31 cellular contexts compared by ENCODE assay signal in genomic region chr4:6622744-6623143, GRCh38.
"Had no signal": no experiment of that assay in that cellular context is flagged by ENCODE, and none has a peak within 500 bp of the region (broad histone marks: within the 10 kb centered on the region; RNA-seq: fewer than 3 reads in every experiment).

No MANE protein-coding gene starts in this region.

- H3K27me3 Mint-ChIP-seq: activated CD4-positive, alpha-beta T cell treated with anti-CD3 and anti-CD28 coated beads, Interleukin-2, amount 10 ng/mL, durations not matched to agents 24 days and 14 days; activated CD8-positive, alpha-beta T cell treated with anti-CD3 and anti-CD28 coated beads for 36 hours; activated naive CD4-positive, alpha-beta T cell treated with anti-CD3 and anti-CD28 coated beads, Interleukin-2, amount 50 U/mL, for 24 hours; activated naive CD8-positive, alpha-beta T cell treated with anti-CD3 and anti-CD28 coated beads, Interleukin-2, amount 10 ng/mL, durations not matched to agents 7 days and 5 days had no signal

- H3K36me3 ChIP-seq: breast epithelium, SJSA1 had no signal

- DNase-seq: activated CD4-positive, alpha-beta T cell treated with anti-CD3 and anti-CD28 coated beads, Interleukin-2, amount 10 ng/mL, durations not matched to agents 24 days and 14 days; activated CD4-positive, alpha-beta T cell treated with anti-CD3 and anti-CD28 coated beads, Interleukin-2, amount 50 U/mL, for 4 hours; activated CD8-positive, alpha-beta T cell treated with anti-CD3 and anti-CD28 coated beads for 36 hours; activated gamma-delta T cell; activated naive CD4-positive, alpha-beta T cell treated with Interleukin-2 at 50 U/mL for 16 hours; activated naive CD8-positive, alpha-beta T cell treated with anti-CD3 and anti-CD28 coated beads, Interleukin-2, amount 10 ng/mL, durations not matched to agents 7 days and 5 days; activated T-cell treated with anti-CD3 and anti-CD28 coated beads, Interleukin-2, amount 50 U/mL, for 1 hour; activated T-cell treated with anti-CD3 and anti-CD28 coated beads, Interleukin-2, amount 50 U/mL, for 72 hours; amygdala; body of pancreas; MM.1S; MV-4-11; NCI-H1092; NCI-H1436 treated with DMSO at 0.1 percent for 48 hours; NCI-H1694 treated with DMSO at 0.1 percent for 48 hours; NCI-H2029; NCI-H345; NCI-H524 treated with DMSO at 0.1 percent for 48 hours; NK-92 treated with Interleukin-12 subunit alpha and Interleukin-12 subunit beta, amount 100 ng/mL, for 24 hours; PC-3; Peyer's patch; RPMI8226; SHP77 treated with DMSO at 0.1 percent for 48 hours; SK-N-SH had no signal

- H3K4me3 Mint-ChIP-seq: activated CD4-positive, alpha-beta T cell treated with anti-CD3 and anti-CD28 coated beads, Interleukin-2, amount 10 ng/mL, durations not matched to agents 24 days and 14 days; activated CD8-positive, alpha-beta T cell treated with anti-CD3 and anti-CD28 coated beads for 36 hours; activated naive CD4-positive, alpha-beta T cell treated with anti-CD3 and anti-CD28 coated beads, Interleukin-2, amount 50 U/mL, for 24 hours; activated naive CD8-positive, alpha-beta T cell treated with anti-CD3 and anti-CD28 coated beads, Interleukin-2, amount 10 ng/mL, durations not matched to agents 7 days and 5 days; activated T-cell treated with anti-CD3 and anti-CD28 coated beads, Interleukin-2, amount 50 U/mL, for 72 hours; T-helper 1 cell treated with Interleukin-12 subunit alpha and Interleukin-12 subunit beta and Interleukin-4 antibody, amounts not matched to agents 30 μg/mL and 1 μg/mL, for 36 hours; T-helper 2 cell treated with Interferon-gamma antibody and Interleukin-4, amounts not matched to agents 5 μg/mL and 100 μg/mL, for 36 hours had no signal

- H3K4me1 Mint-ChIP-seq: activated CD4-positive, alpha-beta T cell treated with anti-CD3 and anti-CD28 coated beads, Interleukin-2, amount 10 ng/mL, durations not matched to agents 24 days and 14 days; activated naive CD4-positive, alpha-beta T cell treated with anti-CD3 and anti-CD28 coated beads, Interleukin-2, amount 50 U/mL, for 24 hours; activated naive CD8-positive, alpha-beta T cell treated with anti-CD3 and anti-CD28 coated beads, Interleukin-2, amount 10 ng/mL, durations not matched to agents 7 days and 5 days had no signal

- ATAC-seq: activated CD8-positive, alpha-beta T cell treated with anti-CD3 and anti-CD28 coated beads for 36 hours; activated T-cell treated with anti-CD3 and anti-CD28 coated beads, Interleukin-2, amount 50 U/mL, for 72 hours; body of pancreas; PC-3 had no signal

- H3K27ac ChIP-seq: body of pancreas, breast epithelium, KMS-11, Peyer's patch, SJSA1 had no signal

- H3K9me3 Mint-ChIP-seq: activated CD4-positive, alpha-beta T cell treated with anti-CD3 and anti-CD28 coated beads, Interleukin-2, amount 10 ng/mL, durations not matched to agents 24 days and 14 days; activated CD8-positive, alpha-beta T cell treated with anti-CD3 and anti-CD28 coated beads for 36 hours; activated naive CD4-positive, alpha-beta T cell treated with anti-CD3 and anti-CD28 coated beads, Interleukin-2, amount 50 U/mL, for 24 hours; activated naive CD8-positive, alpha-beta T cell treated with anti-CD3 and anti-CD28 coated beads, Interleukin-2, amount 10 ng/mL, durations not matched to agents 7 days and 5 days; activated T-cell treated with anti-CD3 and anti-CD28 coated beads, Interleukin-2, amount 50 U/mL, for 72 hours; activated T-helper 2 cell treated with anti-CD3 and anti-CD28 coated beads, Interferon-gamma antibody, Interleukin-2, Interleukin-4, amounts not matched to agents 10 μg/mL and 5 μg/mL and 100 μg/mL, durations not matched to agents 14 hours and 24 hours and 36 hours; T-helper 1 cell treated with Interleukin-12 subunit alpha and Interleukin-12 subunit beta and Interleukin-4 antibody, amounts not matched to agents 30 μg/mL and 1 μg/mL, for 36 hours; T-helper 2 cell treated with Interferon-gamma antibody and Interleukin-4, amounts not matched to agents 5 μg/mL and 100 μg/mL, for 36 hours had no signal

- H3K27me3 ChIP-seq: body of pancreas, breast epithelium, Peyer's patch, SJSA1 had no signal

- H3K4me1 ChIP-seq: body of pancreas, breast epithelium, Peyer's patch, SJSA1 had no signal

- H3K4me2 ChIP-seq: KMS-11, SK-N-SH had no signal

- H3K9me3 ChIP-seq: body of pancreas, breast epithelium, Peyer's patch, SJSA1, SK-N-SH had no signal

- H3K9me2 ChIP-seq: SK-N-SH had no signal

- H3K27ac Mint-ChIP-seq: activated CD4-positive, alpha-beta T cell treated with anti-CD3 and anti-CD28 coated beads, Interleukin-2, amount 10 ng/mL, durations not matched to agents 24 days and 14 days; activated CD8-positive, alpha-beta T cell treated with anti-CD3 and anti-CD28 coated beads for 36 hours; activated naive CD4-positive, alpha-beta T cell treated with anti-CD3 and anti-CD28 coated beads, Interleukin-2, amount 50 U/mL, for 24 hours; activated naive CD8-positive, alpha-beta T cell treated with anti-CD3 and anti-CD28 coated beads, Interleukin-2, amount 10 ng/mL, durations not matched to agents 7 days and 5 days; activated T-cell treated with anti-CD3 and anti-CD28 coated beads, Interleukin-2, amount 50 U/mL, for 72 hours; activated T-helper 2 cell treated with anti-CD3 and anti-CD28 coated beads, Interferon-gamma antibody, Interleukin-2, Interleukin-4, amounts not matched to agents 10 μg/mL and 5 μg/mL and 100 μg/mL, durations not matched to agents 14 hours and 24 hours and 36 hours; T-helper 1 cell treated with Interleukin-12 subunit alpha and Interleukin-12 subunit beta and Interleukin-4 antibody, amounts not matched to agents 30 μg/mL and 1 μg/mL, for 36 hours; T-helper 2 cell treated with Interferon-gamma antibody and Interleukin-4, amounts not matched to agents 5 μg/mL and 100 μg/mL, for 36 hours had no signal

- H3K4me3 ChIP-seq: body of pancreas, breast epithelium, Peyer's patch, SJSA1 had no signal
